In genomic region chr13:79402679-79403078, GRCh38 we compare ENCODE assay signal across 1 cellular context.
TF ChIP-seq lines count a peak whose summit lies in the region.

No MANE protein-coding gene starts in this region.

TF ChIP-seq in HepG2, 621 proteins besides CTCF, POLR2A, EP300 and RAD21:
- TF ChIP-seq PRDM15 (CRISPR knock-in tag; IDR thresholded peaks at IDR 0.05) (no peak), SALL1 (CRISPR knock-in tag; IDR thresholded peaks at IDR 0.05) (no peak), ZNF670 (CRISPR knock-in tag; IDR thresholded peaks at IDR 0.05; ENCODE audit: borderline replicate concordance) (no peak), MLXIP (CRISPR knock-in tag; IDR thresholded peaks at IDR 0.05; ENCODE audit: borderline replicate concordance) (no peak), POLR2G (IDR thresholded peaks at IDR 0.05; ENCODE audit: low read depth, low read length) (no peak), CBX2 (IDR thresholded peaks at IDR 0.05; ENCODE audit: low read depth, low read length) (no peak), CBX2 (CRISPR knock-in tag; IDR thresholded peaks at IDR 0.05; ENCODE audit: low read depth) (no peak), GTF3A (CRISPR knock-in tag; conservative IDR thresholded peaks at IDR 0.05) (no peak)
TF ChIP-seq in HepG2: peak in this region for 0.
